14 cellular contexts compared by ENCODE assay signal in genomic region chr9:35470894-35471293, GRCh38. TPM values are rescaled to one million over a fixed set of nuclear protein-coding genes. Genes with fewer than 3 reads are reported as not detected.
DNase-seq lines count a peak whose midpoint lies in the region; ATAC-seq and TF ChIP-seq lines count a peak whose summit lies in the region.
"Had no signal": no experiment of that assay in that cellular context is flagged by ENCODE, and none has a peak within 500 bp of the region (broad histone marks: within the 10 kb centered on the region; RNA-seq: fewer than 3 reads in every experiment).

No MANE protein-coding gene starts in this region.

- TF ChIP-seq CTCF in AG09309 (IDR thresholded peaks at IDR 0.05; ENCODE audit: control insufficient read depth, insufficient read depth, low read depth, low read length, missing control alignments) (no peak), RWPE2 (IDR thresholded peaks at IDR 0.05; ENCODE audit: poor library complexity, severe bottlenecking) (no peak), fibroblast of pulmonary artery (IDR thresholded peaks at IDR 0.05; ENCODE audit: low read length, missing control alignments) (no peak), dorsolateral prefrontal cortex (IDR thresholded peaks at IDR 0.05 in 54 of 56, conservative IDR thresholded peaks at IDR 0.05 in 2 of 56; ENCODE audit: low read depth in 1 of 56, partially characterized antibody in 56 of 56) (no peak)

- ATAC-seq in RWPE2 (ENCODE audit: low read depth) (peak; percentile 99), GM19463 (IDR thresholded peaks at IDR 0.05; ENCODE audit: unreplicated experiment) (no peak)
- ATAC-seq: stimulated activated naive B cell treated with anti-CD40 and anti-IgM and Interleukin-4, amounts not matched to agents 10 μg/mL and 1 μg/mL and 100 μg/mL, for 72 hours had no signal

- intact Hi-C loops in dorsolateral prefrontal cortex (cut with DNase I), result no loop called here

- no peaks in the 10 kb centered on the region for H3K36me3 ChIP-seq in RWPE2 (ENCODE audit: low read depth)

- H3K27me3 ChIP-seq in RWPE2 (ENCODE audit: insufficient read depth, poor library complexity, severe bottlenecking), result no peaks in the 10 kb centered on the region
- no peaks in the 10 kb centered on the region for H3K27me3 ChIP-seq in dorsolateral prefrontal cortex

- peaks cover 14% of the 10 kb centered on the region for H3K4me1 ChIP-seq in RWPE2 (ENCODE audit: insufficient read depth, poor library complexity, severe bottlenecking)

- no peak overlapping the region for H3K4me3 ChIP-seq in AG09309 (ENCODE audit: control insufficient read depth, low read depth, low read length)
- H3K4me3 ChIP-seq in RWPE2 (ENCODE audit: severe bottlenecking), result no peak overlapping the region
- no peak overlapping the region for H3K4me3 ChIP-seq in fibroblast of pulmonary artery (replicated peaks; ENCODE audit: low read depth, low read length)
- no peak overlapping the region for H3K4me3 ChIP-seq in dorsolateral prefrontal cortex
- H3K4me3 ChIP-seq: SK-N-MC had no signal

- H3K9me3 ChIP-seq in RWPE2 (ENCODE audit: severe bottlenecking), result no peaks in the 10 kb centered on the region

- H3K27ac ChIP-seq in RWPE2 (ENCODE audit: poor library complexity, severe bottlenecking) (peak overlapping the region; percentile 58), dorsolateral prefrontal cortex (peak overlapping the region in 1 of 59 donors; percentile 38)
- H3K27ac ChIP-seq: SK-N-MC had no signal

- DNase-seq in AG09309 (ENCODE audit: low read depth), result peak; percentile 88
- no peak for DNase-seq in RWPE2 (ENCODE audit: low spot score)
- DNase-seq in fibroblast of pulmonary artery (ENCODE audit: low read depth), result peak; percentile 91
- DNase-seq in renal cortical epithelial cell (ENCODE audit: low read depth), result peak; percentile 41
- no peak for DNase-seq in dorsolateral prefrontal cortex
- no peak for DNase-seq in SW480 (ENCODE audit: low spot score)
- DNase-seq in MV-4-11 (lab: John Stamatoyannopoulos, UW), result no peak
- DNase-seq: activated CD4-positive, alpha-beta memory T cell treated with anti-CD3 and anti-CD28 coated beads for 36 hours; anterior cingulate cortex; effector memory CD4-positive, alpha-beta T cell; NCI-H1436 treated with DMSO at 0.1 percent for 48 hours; stimulated activated naive B cell treated with anti-CD40 and anti-IgM and Interleukin-4, amounts not matched to agents 10 μg/mL and 1 μg/mL and 100 μg/mL, for 72 hours had no signal

RNA-seq across cellular contexts. Expression of gene RUSC2, which starts 19.0 kb away (rescaled TPM):
- total RNA-seq in renal cortical epithelial cell (20.8 and 42.4 TPM in 2 replicates), dorsolateral prefrontal cortex (100 to 1,000 TPM in 119 of 120 experiments, 10 to 100 TPM in 1; 95.5 to 189 (median 149) TPM)

Comparison
In these comparisons a context has a peak if more than half of its experiments do, and no peak if none do; other contexts are left out.
1. DNase-seq: peak in AG09309 (single experiment), fibroblast of pulmonary artery (single experiment) and renal cortical epithelial cell (single experiment); none in RWPE2 (single experiment), dorsolateral prefrontal cortex (0 of 10), SW480 (single experiment) and MV-4-11 (single experiment).